Comparison of ENCODE assay signal across 17 cellular contexts in genomic region chr12:117023998-117024960, GRCh38.
"Had no signal": no experiment of that assay in that cellular context is flagged by ENCODE, and none has a peak within 500 bp of the region (broad histone marks: within the 10 kb centered on the region; RNA-seq: fewer than 3 reads in every experiment).

No MANE protein-coding gene starts in this region.

- H3K9me3 Mint-ChIP-seq: activated B cell treated with CpG ODN at 0.5 μM for 24 hours; activated CD4-positive, alpha-beta memory T cell treated with anti-CD3 and anti-CD28 coated beads, Interleukin-2, amount 10 ng/mL, durations not matched to agents 7 days and 5 days; activated naive CD8-positive, alpha-beta T cell treated with anti-CD3 and anti-CD28 coated beads for 36 hours; activated T-cell treated with anti-CD3 and anti-CD28 coated beads, Interleukin-2, amount 50 U/mL, for 4 hours; neural crest cell had no signal

- H3K27ac Mint-ChIP-seq: activated B cell treated with CpG ODN at 0.5 μM for 24 hours; activated CD4-positive, alpha-beta memory T cell treated with anti-CD3 and anti-CD28 coated beads, Interleukin-2, amount 10 ng/mL, durations not matched to agents 7 days and 5 days; activated naive CD8-positive, alpha-beta T cell treated with anti-CD3 and anti-CD28 coated beads for 36 hours had no signal

- H3K27me3 ChIP-seq: transverse colon had no signal

- H3K4me3 Mint-ChIP-seq: activated B cell treated with CpG ODN at 0.5 μM for 24 hours; activated CD4-positive, alpha-beta memory T cell treated with anti-CD3 and anti-CD28 coated beads, Interleukin-2, amount 10 ng/mL, durations not matched to agents 7 days and 5 days; activated naive CD8-positive, alpha-beta T cell treated with anti-CD3 and anti-CD28 coated beads for 36 hours; activated T-cell treated with anti-CD3 and anti-CD28 coated beads, Interleukin-2, amount 50 U/mL, for 4 hours; neural crest cell had no signal

- H3K9me3 ChIP-seq: left ventricle myocardium inferior, transverse colon had no signal

- DNase-seq: activated B cell treated with CpG ODN at 0.5 μM for 24 hours; activated CD4-positive, alpha-beta T cell treated with anti-CD3 and anti-CD28 coated beads for 48 hours; activated gamma-delta T cell; activated naive CD8-positive, alpha-beta T cell treated with anti-CD3 and anti-CD28 coated beads for 36 hours; activated T-cell treated with anti-CD3 and anti-CD28 coated beads, Interleukin-2, amount 50 U/mL, for 4 hours; amniotic stem cell; caudate nucleus; erythroblast; left ventricle myocardium inferior; retina; stimulated activated CD4-positive, alpha-beta T cell treated with anti-CD3 and anti-CD28 coated beads, Interleukin-12 subunit alpha, Interleukin-12 subunit beta, amount 100 ng/mL, for 4 hours; stimulated activated CD4-positive, alpha-beta T cell treated with anti-CD3 and anti-CD28 coated beads, Interleukin-1b, Interleukin-23, amount 100 ng/mL, for 48 hours; stimulated activated CD8-positive, alpha-beta memory T cell treated with anti-CD3 and anti-CD28 coated beads, Interleukin-4, amount 100 ng/mL, for 48 hours; stimulated activated naive CD4-positive, alpha-beta T cell treated with Interleukin-2 at 50 U/mL for 16 hours; transverse colon had no signal

- H3K4me3 ChIP-seq: left ventricle myocardium inferior, transverse colon had no signal

- H3K27ac ChIP-seq: transverse colon had no signal

- H3K27me3 Mint-ChIP-seq: activated B cell treated with CpG ODN at 0.5 μM for 24 hours; activated CD4-positive, alpha-beta memory T cell treated with anti-CD3 and anti-CD28 coated beads, Interleukin-2, amount 10 ng/mL, durations not matched to agents 7 days and 5 days; activated naive CD8-positive, alpha-beta T cell treated with anti-CD3 and anti-CD28 coated beads for 36 hours had no signal
